Comparison of ENCODE assay signal across 16 cellular contexts in genomic region chr12:80847575-80847974, GRCh38.
"Had no signal": no experiment of that assay in that cellular context is flagged by ENCODE, and none has a peak within 500 bp of the region (broad histone marks: within the 10 kb centered on the region; RNA-seq: fewer than 3 reads in every experiment).

No MANE protein-coding gene starts in this region.

- ATAC-seq: activated CD8-positive, alpha-beta T cell treated with anti-CD3 and anti-CD28 coated beads, Interleukin-2, amount 10 ng/mL, durations not matched to agents 7 days and 5 days; gastrocnemius medialis; heart right ventricle; left colon; naive thymus-derived CD8-positive, alpha-beta T cell; pancreas had no signal

- DNase-seq: activated CD4-positive, alpha-beta T cell treated with anti-CD3 and anti-CD28 coated beads, Interleukin-2, amount 10 ng/mL, durations not matched to agents 24 days and 14 days; activated CD4-positive, CD25-positive, alpha-beta regulatory T cell; activated CD8-positive, alpha-beta memory T cell treated with anti-CD3 and anti-CD28 coated beads, Interleukin-2, amount 50 U/mL, for 48 hours; activated CD8-positive, alpha-beta T cell treated with anti-CD3 and anti-CD28 coated beads, Interleukin-2, amount 10 ng/mL, durations not matched to agents 7 days and 5 days; activated gamma-delta T cell treated with Interleukin-2 at 50 U/mL for 16 hours; amniotic stem cell; erythroblast; gastrocnemius medialis; heart right ventricle; left colon; naive thymus-derived CD8-positive, alpha-beta T cell; pancreas; sigmoid colon; spleen; stimulated activated CD4-positive, alpha-beta T cell treated with anti-CD3 and anti-CD28 coated beads, Interleukin-1b, Interleukin-23, amount 100 ng/mL, for 48 hours; stomach had no signal
